30 cellular contexts compared by ENCODE assay signal in genomic region chr16:24967074-24967473, GRCh38.
"Had no signal": no experiment of that assay in that cellular context is flagged by ENCODE, and none has a peak within 500 bp of the region (broad histone marks: within the 10 kb centered on the region; RNA-seq: fewer than 3 reads in every experiment).

No MANE protein-coding gene starts in this region.

- H3K4me1 ChIP-seq: left lung, lower lobe of right lung, pancreas, prostate gland, sigmoid colon, stomach, thyroid gland, transverse colon, upper lobe of left lung, vagina had no signal

- H3K27ac ChIP-seq: left lung, lower lobe of right lung, pancreas, prostate gland, sigmoid colon, stomach, testis, thyroid gland, transverse colon, upper lobe of left lung, vagina had no signal

- H3K9me3 ChIP-seq: lower lobe of right lung, pancreas, prostate gland, sigmoid colon, stomach, testis, thyroid gland, transverse colon, upper lobe of left lung, vagina had no signal

- DNase-seq: kidney glomerular epithelial cell; left cardiac atrium; left lung; lower lobe of right lung; mammary epithelial cell; mesenchymal stem cell; naive thymus-derived CD8-positive, alpha-beta T cell; nucleus accumbens; pancreas; posterior cingulate gyrus; retina; right cardiac atrium; sigmoid colon; stimulated activated CD4-positive, alpha-beta T cell treated with anti-CD3 and anti-CD28 coated beads, Interleukin-1b, Interleukin-23, amount 100 ng/mL, for 48 hours; stimulated activated CD4-positive, alpha-beta T cell treated with anti-CD3 and anti-CD28 coated beads, Interleukin-2, amount 100 ng/mL, for 48 hours; stimulated activated CD4-positive, alpha-beta T cell treated with anti-CD3 and anti-CD28 coated beads, Interleukin-4, amount 100 ng/mL, for 4 hours; stimulated activated CD8-positive, alpha-beta memory T cell treated with anti-CD3 and anti-CD28 coated beads, Interleukin-4, amount 100 ng/mL, for 48 hours; stimulated activated naive B cell treated with anti-CD40 and anti-IgM and Interleukin-4, amounts not matched to agents 10 μg/mL and 1 μg/mL and 100 μg/mL, for 72 hours; stimulated activated naive CD8-positive, alpha-beta T cell treated with anti-CD3 and anti-CD28 coated beads, Interleukin-15, Interleukin-2, amounts not matched to agents 100 U/mL and 50 U/mL, for 24 hours; stomach; testis; thyroid gland; transverse colon; upper lobe of left lung had no signal

- H3K27me3 ChIP-seq: left lung, pancreas, sigmoid colon, stomach, testis, thyroid gland, transverse colon, upper lobe of left lung, vagina had no signal

- FAIRE-seq: keratinocyte, pancreas, small intestine had no signal

- H3K27me3 Mint-ChIP-seq: naive thymus-derived CD8-positive, alpha-beta T cell; stimulated activated naive B cell treated with anti-CD40 and anti-IgM and Interleukin-4, amounts not matched to agents 10 μg/mL and 1 μg/mL and 100 μg/mL, for 72 hours had no signal

- H3K4me1 Mint-ChIP-seq: nephron, neural crest cell had no signal

- H3K4me3 ChIP-seq: left lung, lower lobe of right lung, pancreas, prostate gland, sigmoid colon, stomach, testis, thyroid gland, transverse colon, upper lobe of left lung, vagina had no signal

- H3K4me3 Mint-ChIP-seq: naive thymus-derived CD8-positive, alpha-beta T cell; nephron; neural crest cell; stimulated activated naive B cell treated with anti-CD40 and anti-IgM and Interleukin-4, amounts not matched to agents 10 μg/mL and 1 μg/mL and 100 μg/mL, for 72 hours had no signal

- H3K27ac Mint-ChIP-seq: nephron had no signal

- ATAC-seq: left cardiac atrium; left lung; lower lobe of right lung; naive thymus-derived CD8-positive, alpha-beta T cell; pancreas; right cardiac atrium; stimulated activated naive B cell treated with anti-CD40 and anti-IgM and Interleukin-4, amounts not matched to agents 10 μg/mL and 1 μg/mL and 100 μg/mL, for 72 hours; stimulated activated naive CD8-positive, alpha-beta T cell treated with anti-CD3 and anti-CD28 coated beads, Interleukin-15, Interleukin-2, amounts not matched to agents 100 U/mL and 50 U/mL, for 24 hours had no signal
